ENCODE assay signal across 10 cellular contexts in genomic region chr4:133152330-133152791, GRCh38. TPM values are rescaled to one million over a fixed set of nuclear protein-coding genes. Genes with fewer than 3 reads are reported as not detected.
DNase-seq lines count a peak whose midpoint lies in the region; ATAC-seq and TF ChIP-seq lines count a peak whose summit lies in the region.
"Had no signal": no experiment of that assay in that cellular context is flagged by ENCODE, and none has a peak within 500 bp of the region (broad histone marks: within the 10 kb centered on the region; RNA-seq: fewer than 3 reads in every experiment).

No MANE protein-coding gene starts in this region.

- H3F3A ChIP-seq in GM23248 (ENCODE audit: insufficient read depth): no peaks in the 10 kb centered on the region

- peaks cover 65% of the 10 kb centered on the region for H3K27me3 ChIP-seq in GM23248 (replicated peaks; ENCODE audit: insufficient read depth)
- H3K27me3 ChIP-seq in ectodermal cell (ENCODE audit: control insufficient read depth, insufficient read depth, low read length, poor library complexity, severe bottlenecking): peaks cover 69% of the 10 kb centered on the region
- H3K27me3 ChIP-seq in naive thymus-derived CD4-positive, alpha-beta T cell (ENCODE audit: control insufficient read depth in 2 of 2, insufficient read depth in 2 of 2, low read length in 2 of 2): peaks cover 0 to 2% of the 10 kb centered on the region in 2 donors
- H3K27me3 ChIP-seq in Caco-2 (replicated peaks; ENCODE audit: control insufficient read depth, insufficient read depth, low read length): no peaks in the 10 kb centered on the region

- H3K79me2 ChIP-seq in GM23248 (ENCODE audit: insufficient read depth): no peaks in the 10 kb centered on the region

- POLR2A ChIA-PET in naive thymus-derived CD4-positive, alpha-beta T cell (lab: Charles Lee): no interaction called here
- POLR2A ChIA-PET in Caco-2 (lab: Charles Lee): no interaction called here

- no peaks in the 10 kb centered on the region for H3K9me3 ChIP-seq in GM23248 (ENCODE audit: low read depth)
- H3K9me3 ChIP-seq in ectodermal cell (ENCODE audit: control insufficient read depth, low read length): no peaks in the 10 kb centered on the region
- peaks cover 0 to 5% (median 0%) of the 10 kb centered on the region in 3 experiments for H3K9me3 ChIP-seq in naive thymus-derived CD4-positive, alpha-beta T cell (ENCODE audit: control insufficient read depth in 2 of 3, low read length in 3 of 3)
- no peaks in the 10 kb centered on the region for H3K9me3 ChIP-seq in Caco-2

- no peak overlapping the region for H2AFZ ChIP-seq in GM23248

- H3K4me3 Mint-ChIP-seq in nephron: peak overlapping the region; percentile 90 to 92 (median 91)
- H3K4me3 Mint-ChIP-seq in naive thymus-derived CD4-positive, alpha-beta T cell: peak overlapping the region in 2 of 10 donors; percentile 27 to 48
- H3K4me3 Mint-ChIP-seq in Caco-2 (ENCODE audit: unreplicated experiment): no peak overlapping the region

- H3K36me3 ChIP-seq in GM23248 (ENCODE audit: low read depth) (no peaks in the 10 kb centered on the region), ectodermal cell (ENCODE audit: control insufficient read depth, insufficient read depth, low read length) (no peaks in the 10 kb centered on the region), Caco-2 (ENCODE audit: control insufficient read depth, insufficient read depth, low read length) (no peaks in the 10 kb centered on the region)
- no peaks in the 10 kb centered on the region for H3K36me3 ChIP-seq in naive thymus-derived CD4-positive, alpha-beta T cell (ENCODE audit: control insufficient read depth in 2 of 3, insufficient read depth in 3 of 3, low read length in 3 of 3)

- H4K20me1 ChIP-seq in GM23248 (ENCODE audit: insufficient read depth): no peaks in the 10 kb centered on the region

- no peak overlapping the region for H3K4me2 ChIP-seq in GM23248 (ENCODE audit: unreplicated experiment)

- H3K4me1 ChIP-seq in GM23248 (ENCODE audit: insufficient read depth): 0 out of 2 replicates have a peak, but pooled peaks cover 7% of the 10 kb centered on the region
- peaks cover 32% of the 10 kb centered on the region for H3K4me1 ChIP-seq in ectodermal cell (ENCODE audit: control insufficient read depth, insufficient read depth, low read length)
- H3K4me1 ChIP-seq in naive thymus-derived CD4-positive, alpha-beta T cell (ENCODE audit: control insufficient read depth in 2 of 2, insufficient read depth in 2 of 2, low read length in 2 of 2): no peaks in the 10 kb centered on the region
- H3K4me1 ChIP-seq in Caco-2: no peaks in the 10 kb centered on the region

- H3K9me3 Mint-ChIP-seq in nephron (no peaks in the 10 kb centered on the region), Caco-2 (ENCODE audit: unreplicated experiment) (peaks cover 6% of the 10 kb centered on the region)
- peaks cover 0 to 21% (median 5%) of the 10 kb centered on the region in 11 donors for H3K9me3 Mint-ChIP-seq in naive thymus-derived CD4-positive, alpha-beta T cell

- H3K27ac Mint-ChIP-seq in nephron (peak overlapping the region in 1 of 3 experiments; percentile 1), Caco-2 (ENCODE audit: unreplicated experiment) (no peak overlapping the region)
- H3K27ac Mint-ChIP-seq in naive thymus-derived CD4-positive, alpha-beta T cell: peak overlapping the region in 1 of 9 donors; percentile 69

- peaks cover 65% of the 10 kb centered on the region for H3K27me3 Mint-ChIP-seq in nephron (ENCODE audit: low read depth)
- H3K27me3 Mint-ChIP-seq in naive thymus-derived CD4-positive, alpha-beta T cell: peaks cover 54 to 75% (median 60%) of the 10 kb centered on the region in 5 donors
- H3K27me3 Mint-ChIP-seq in Caco-2 (ENCODE audit: insufficient read depth, unreplicated experiment): peaks cover 4% of the 10 kb centered on the region

- no TSS peak for BruUV-seq in Caco-2 (replicated peaks; lab: Mats Ljungman, UMichigan)

- no peak overlapping the region for H3K9ac ChIP-seq in GM23248

- TF ChIP-seq CTCF in nephron (IDR thresholded peaks at IDR 0.05; ENCODE audit: unreplicated experiment in 3 of 3) (no peak), Caco-2 (IDR thresholded peaks at IDR 0.05; ENCODE audit: insufficient read depth in 1 of 2, low read depth in 1 of 2, low read length in 1 of 2, severe bottlenecking in 1 of 2, unreplicated experiment in 1 of 2) (no peak)

- intact Hi-C loops in naive thymus-derived CD4-positive, alpha-beta T cell (cut with micrococcal nuclease): no loop called here
- intact Hi-C loops in Caco-2 (cut with micrococcal nuclease; ENCODE audit: unreplicated experiment): loop anchor here (10.0 kb wide), 1 partner anchor 122 kb away; no protein-coding TSS in a partner anchor

- peaks cover 43% of the 10 kb centered on the region for H3K4me1 Mint-ChIP-seq in nephron
- H3K4me1 Mint-ChIP-seq in naive thymus-derived CD4-positive, alpha-beta T cell: peaks cover 5 to 35% (median 22%) of the 10 kb centered on the region in 7 donors
- H3K4me1 Mint-ChIP-seq in Caco-2 (ENCODE audit: low read depth, unreplicated experiment): no peaks in the 10 kb centered on the region

- WGBS in GM23248 (ENCODE audit: low coverage in 1 of 2, low lambda C conversion rate in 2 of 2, missing lambda C conversion rate in 2 of 2), 2 experiments: 3 to 4% methylated on average over 23 to 26 of the region's 26 CpGs
- 1% methylated on average over 26 of the region's 26 CpGs for WGBS in ectodermal cell, 2 experiments

- CTCF ChIA-PET in naive thymus-derived CD4-positive, alpha-beta T cell (lab: Charles Lee): no interaction called here
- CTCF ChIA-PET in Caco-2 (lab: Charles Lee): no interaction called here

- H3K4me3 ChIP-seq in GM23248: peak overlapping the region; percentile 19; the same call in 1 of the 2 replicates
- H3K4me3 ChIP-seq in ectodermal cell (ENCODE audit: insufficient read depth, low read depth, low read length): peak overlapping the region; percentile 46
- no peak overlapping the region for H3K4me3 ChIP-seq in naive thymus-derived CD4-positive, alpha-beta T cell (ENCODE audit: low read length)
- H3K4me3 ChIP-seq in Caco-2 (ENCODE audit: low read depth, low read length): no peak overlapping the region

- DNase-seq in 8988T (peak; percentile 8), GM23248 (peak; percentile 24), dedifferentiated amniotic fluid mesenchymal stem cell (ENCODE audit: extremely low spot score) (no peak), Caco-2 (no peak)
- DNase-seq in stimulated activated naive CD8-positive, alpha-beta T cell treated with anti-CD3 and anti-CD28 coated beads, Interleukin-15, Interleukin-2, amounts not matched to agents 100 U/mL and 50 U/mL, for 24 hours: no peak
- DNase-seq in naive thymus-derived CD4-positive, alpha-beta T cell: no peak
- DNase-seq: OCI-M1 had no signal

- ATAC-seq in stimulated activated naive CD8-positive, alpha-beta T cell treated with anti-CD3 and anti-CD28 coated beads, Interleukin-15, Interleukin-2, amounts not matched to agents 100 U/mL and 50 U/mL, for 24 hours: no peak
- no peak for ATAC-seq in naive thymus-derived CD4-positive, alpha-beta T cell

- no peaks in the 10 kb centered on the region for H3K9me2 ChIP-seq in GM23248 (ENCODE audit: insufficient read depth)

- in situ Hi-C loops in GM23248 (cut with MboI): no loop called here

- H3K27ac ChIP-seq in GM23248 (no peak overlapping the region), ectodermal cell (ENCODE audit: insufficient read depth, low read depth, low read length, poor library complexity, severe bottlenecking) (no peak overlapping the region)
- no peak overlapping the region for H3K27ac ChIP-seq in naive thymus-derived CD4-positive, alpha-beta T cell (ENCODE audit: low read depth, low read length)
- H3K27ac ChIP-seq: HL-60 had no signal

- H3K36me3 Mint-ChIP-seq in nephron (ENCODE audit: low read depth) (no peaks in the 10 kb centered on the region), Caco-2 (ENCODE audit: insufficient read depth, unreplicated experiment) (no peaks in the 10 kb centered on the region)
- H3K36me3 Mint-ChIP-seq in naive thymus-derived CD4-positive, alpha-beta T cell: peaks cover 0 to 27% (median 0%) of the 10 kb centered on the region in 5 donors

RNA-seq across cellular contexts. Expression of gene PCDH10, which starts 3.3 kb away (rescaled TPM):
- 0.11 TPM in 1 of 2 replicates, not detected in the other for total RNA-seq in GM23248 (2014; rRNA removed; shearing (Covaris generic))
- polyA plus RNA-seq in GM23248 (2016; fragmentation: Nextera tagmentation; extraction: Ambion mirVana): 0.08 and 0.09 TPM in 2 replicates
- polyA plus RNA-seq in ectodermal cell (2013, experiment 1 of 4): 10.5 TPM
- polyA plus RNA-seq in ectodermal cell (2013, experiment 2 of 4): 10.5 TPM
- 7.4 TPM for polyA plus RNA-seq in ectodermal cell (2013, experiment 3 of 4)
- 8.4 TPM for polyA plus RNA-seq in ectodermal cell (2013, experiment 4 of 4)
- not detected for total RNA-seq in naive thymus-derived CD4-positive, alpha-beta T cell
- not detected for polyA plus RNA-seq in naive thymus-derived CD4-positive, alpha-beta T cell
- total RNA-seq in Caco-2 (2022): not detected in 2 replicates

Comparison
In these comparisons a context has a peak if more than half of its experiments do, and no peak if none do; other contexts are left out.
1. DNase-seq: peak in 8988T (single experiment) and GM23248 (single experiment); none in dedifferentiated amniotic fluid mesenchymal stem cell (single experiment), stimulated activated naive CD8-positive, alpha-beta T cell treated with anti-CD3 and anti-CD28 coated beads, Interleukin-15, Interleukin-2, amounts not matched to agents 100 U/mL and 50 U/mL, for 24 hours (single experiment), naive thymus-derived CD4-positive, alpha-beta T cell (0 of 9) and Caco-2 (0 of 2).
2. H3K4me3 ChIP-seq: peak in GM23248 (single experiment) and ectodermal cell (single experiment); none in naive thymus-derived CD4-positive, alpha-beta T cell (single experiment) and Caco-2 (single experiment).